22 cellular contexts compared by ENCODE assay signal in genomic region chr2:29236074-29236473, GRCh38.
DNase-seq lines count a peak whose midpoint lies in the region; ATAC-seq and TF ChIP-seq lines count a peak whose summit lies in the region.
"Had no signal": no experiment of that assay in that cellular context is flagged by ENCODE, and none has a peak within 500 bp of the region (broad histone marks: within the 10 kb centered on the region; RNA-seq: fewer than 3 reads in every experiment).

No MANE protein-coding gene starts in this region.

- H3K4me3 ChIP-seq in tibial artery: no peak overlapping the region
- H3K4me3 ChIP-seq: BLaER1 treated with 17β-estradiol and CSF1 and Interleukin-3, amounts not matched to agents 10 nM and 100 nM; GM23338 had no signal

- no peak overlapping the region for H3K27ac Mint-ChIP-seq in natural killer cell treated with Interleukin-12 subunit alpha and Interleukin-12 subunit beta and Interleukin-15 and Interleukin-18, amount 100 ng/mL, for 72 hours
- no peak overlapping the region for H3K27ac Mint-ChIP-seq in natural killer cell
- H3K27ac Mint-ChIP-seq: CD4-positive, alpha-beta memory T cell; GM23338; H9; HFFc6 had no signal

- peaks cover 14 to 23% of the 10 kb centered on the region in 2 donors for H3K27me3 Mint-ChIP-seq in natural killer cell treated with Interleukin-12 subunit alpha and Interleukin-12 subunit beta and Interleukin-15 and Interleukin-18, amount 100 ng/mL, for 72 hours
- peaks cover 0 to 21% of the 10 kb centered on the region in 2 donors for H3K27me3 Mint-ChIP-seq in natural killer cell (ENCODE audit: low read depth in 2 of 2)

- DNase-seq in activated effector memory CD4-positive, alpha-beta T cell treated with anti-CD3 and anti-CD28 coated beads, Interleukin-2, amount 50 U/mL, for 16 hours: peak; percentile 24
- no peak for DNase-seq in activated effector memory CD4-positive, alpha-beta T cell treated with Interleukin-2 at 50 U/mL for 16 hours
- DNase-seq in natural killer cell treated with Interleukin-12 subunit alpha and Interleukin-12 subunit beta and Interleukin-15 and Interleukin-18, amount 100 ng/mL, for 72 hours (ENCODE audit: low spot score): peak; percentile 57
- DNase-seq in natural killer cell (no peak), posterior vena cava (ENCODE audit: low spot score) (peak; percentile 56), tibial artery (peak; percentile 3 to 39)
- no peak for DNase-seq in stimulated activated CD4-positive, alpha-beta T cell treated with anti-CD3 and anti-CD28 coated beads, Interleukin-12 subunit alpha, Interleukin-12 subunit beta, amount 100 ng/mL, for 4 hours
- DNase-seq: AML-193; BE2C; Calu3; CD4-positive, alpha-beta memory T cell; COR-L47; DMS53; DMS79 treated with DMSO at 0.1 percent for 48 hours; GF-D8; H9; HFFc6 had no signal

- no peaks in the 10 kb centered on the region for H3K4me1 ChIP-seq in tibial artery

- no peaks in the 10 kb centered on the region for H3K9me3 ChIP-seq in tibial artery
- H3K9me3 ChIP-seq: BE2C; BLaER1 treated with 17β-estradiol and CSF1 and Interleukin-3, amounts not matched to agents 10 nM and 100 nM had no signal

- no peaks in the 10 kb centered on the region for H3K36me3 Mint-ChIP-seq in natural killer cell treated with Interleukin-12 subunit alpha and Interleukin-12 subunit beta and Interleukin-15 and Interleukin-18, amount 100 ng/mL, for 72 hours
- no peaks in the 10 kb centered on the region for H3K36me3 Mint-ChIP-seq in natural killer cell
- H3K36me3 Mint-ChIP-seq: CD4-positive, alpha-beta memory T cell had no signal

- no peak for TF ChIP-seq CTCF in natural killer cell (IDR thresholded peaks at IDR 0.05)
- TF ChIP-seq CTCF in tibial artery (IDR thresholded peaks at IDR 0.05): no peak

- ATAC-seq in natural killer cell treated with Interleukin-12 subunit alpha and Interleukin-12 subunit beta and Interleukin-15 and Interleukin-18, amount 100 ng/mL, for 72 hours: no peak
- ATAC-seq in natural killer cell (no peak), HG02759 (IDR thresholded peaks at IDR 0.05; ENCODE audit: unreplicated experiment) (no peak)
- ATAC-seq: GM23338, HCT116 had no signal

- H3K27me3 ChIP-seq in tibial artery: peaks cover 0 to 29% of the 10 kb centered on the region in 2 donors
- H3K27me3 ChIP-seq: BE2C; BLaER1 treated with 17β-estradiol and CSF1 and Interleukin-3, amounts not matched to agents 10 nM and 100 nM had no signal

- no peaks in the 10 kb centered on the region for H3K4me1 Mint-ChIP-seq in natural killer cell treated with Interleukin-12 subunit alpha and Interleukin-12 subunit beta and Interleukin-15 and Interleukin-18, amount 100 ng/mL, for 72 hours (ENCODE audit: low read depth in 2 of 2)
- no peaks in the 10 kb centered on the region for H3K4me1 Mint-ChIP-seq in natural killer cell
- H3K4me1 Mint-ChIP-seq: CD4-positive, alpha-beta memory T cell; GM23338 had no signal

- H3K36me3 ChIP-seq in tibial artery: no peaks in the 10 kb centered on the region
- H3K36me3 ChIP-seq: BE2C; BLaER1 treated with 17β-estradiol and CSF1 and Interleukin-3, amounts not matched to agents 10 nM and 100 nM had no signal

- H3K4me3 Mint-ChIP-seq in natural killer cell treated with Interleukin-12 subunit alpha and Interleukin-12 subunit beta and Interleukin-15 and Interleukin-18, amount 100 ng/mL, for 72 hours: no peak overlapping the region
- no peak overlapping the region for H3K4me3 Mint-ChIP-seq in natural killer cell
- H3K4me3 Mint-ChIP-seq: CD4-positive, alpha-beta memory T cell; GM23338; H9; HFFc6 had no signal

- no peaks in the 10 kb centered on the region for H3K9me3 Mint-ChIP-seq in natural killer cell treated with Interleukin-12 subunit alpha and Interleukin-12 subunit beta and Interleukin-15 and Interleukin-18, amount 100 ng/mL, for 72 hours
- no peaks in the 10 kb centered on the region for H3K9me3 Mint-ChIP-seq in natural killer cell
- H3K9me3 Mint-ChIP-seq: GM23338, H9, HFFc6 had no signal

- intact Hi-C loops in natural killer cell (cut with micrococcal nuclease): no loop called here
- intact Hi-C loops in posterior vena cava (cut with DNase I): no loop called here
- intact Hi-C loops in tibial artery (cut with DNase I; ENCODE audit: low total_unique reads): no loop called here

- H3K27ac ChIP-seq in tibial artery: no peak overlapping the region
- H3K27ac ChIP-seq: 22Rv1; BLaER1 treated with 17β-estradiol and CSF1 and Interleukin-3, amounts not matched to agents 10 nM and 100 nM had no signal

Comparison
In these comparisons a context has a peak if more than half of its experiments do, and no peak if none do; other contexts are left out.
1. DNase-seq: peak in activated effector memory CD4-positive, alpha-beta T cell treated with anti-CD3 and anti-CD28 coated beads, Interleukin-2, amount 50 U/mL, for 16 hours (single experiment), natural killer cell treated with Interleukin-12 subunit alpha and Interleukin-12 subunit beta and Interleukin-15 and Interleukin-18, amount 100 ng/mL, for 72 hours (single experiment), posterior vena cava (single experiment) and tibial artery (2 of 2); none in activated effector memory CD4-positive, alpha-beta T cell treated with Interleukin-2 at 50 U/mL for 16 hours (single experiment), natural killer cell (single experiment) and stimulated activated CD4-positive, alpha-beta T cell treated with anti-CD3 and anti-CD28 coated beads, Interleukin-12 subunit alpha, Interleukin-12 subunit beta, amount 100 ng/mL, for 4 hours (single experiment).